In genomic region chr3:129278439-129278969, GRCh38 we compare ENCODE assay signal across 8 cellular contexts. TPM values are rescaled to one million over a fixed set of nuclear protein-coding genes. Genes with fewer than 3 reads are reported as not detected.
A peak's percentile ranks its signal among the peaks of the same experiment; 100 is the strongest.
DNase-seq lines count a peak whose midpoint lies in the region; ATAC-seq lines count a peak whose summit lies in the region.

A gene with protein sequence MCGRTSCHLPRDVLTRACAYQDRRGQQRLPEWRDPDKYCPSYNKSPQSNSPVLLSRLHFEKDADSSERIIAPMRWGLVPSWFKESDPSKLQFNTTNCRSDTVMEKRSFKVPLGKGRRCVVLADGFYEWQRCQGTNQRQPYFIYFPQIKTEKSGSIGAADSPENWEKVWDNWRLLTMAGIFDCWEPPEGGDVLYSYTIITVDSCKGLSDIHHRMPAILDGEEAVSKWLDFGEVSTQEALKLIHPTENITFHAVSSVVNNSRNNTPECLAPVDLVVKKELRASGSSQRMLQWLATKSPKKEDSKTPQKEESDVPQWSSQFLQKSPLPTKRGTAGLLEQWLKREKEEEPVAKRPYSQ (plus strand): TSS chr3:129278870. CDS start chr3:129279733, 863 bp downstream.

- peak; percentile 89 for DNase-seq in A172 (ENCODE audit: low spot score)
- peak; percentile 82 for DNase-seq in NCI-H510A treated with DMSO at 0.1 percent for 48 hours (lab: John Stamatoyannopoulos, UW)
- peak; percentile 87 to 92 for DNase-seq in activated CD4-positive, alpha-beta T cell treated with anti-CD3 and anti-CD28 coated beads for 24 hours (ENCODE audit: low read depth in 2 of 2)
- DNase-seq in cerebellar nuclear complex (lab: John Stamatoyannopoulos, UW): peak; percentile 21 to 75
- DNase-seq in islet precursor cell: peak; percentile 96
- DNase-seq in stimulated activated CD4-positive, alpha-beta T cell treated with anti-CD3 and anti-CD28 coated beads, Interleukin-12 subunit alpha, Interleukin-12 subunit beta, amount 100 ng/mL, for 4 hours: peak; percentile 92

- ATAC-seq in GM19023 (IDR thresholded peaks at IDR 0.05; ENCODE audit: unreplicated experiment) (peak; percentile 44), HG03354 (IDR thresholded peaks at IDR 0.05; ENCODE audit: poor library complexity, severe bottlenecking, unreplicated experiment) (peak; percentile 45)

RNA-seq across cellular contexts. Expression of the gene that starts here (rescaled TPM):
- total RNA-seq in A172 (2014; rRNA removed; shearing (Covaris generic)): 97.1 and 121 TPM in 2 replicates

Comparison
In these comparisons a context has a peak if more than half of its experiments do, and no peak if none do; other contexts are left out.
1. Peak in every context shown above with its lines: DNase-seq and ATAC-seq.